Comparison of ENCODE assay signal across 8 cellular contexts in the genomic region with DNA sequence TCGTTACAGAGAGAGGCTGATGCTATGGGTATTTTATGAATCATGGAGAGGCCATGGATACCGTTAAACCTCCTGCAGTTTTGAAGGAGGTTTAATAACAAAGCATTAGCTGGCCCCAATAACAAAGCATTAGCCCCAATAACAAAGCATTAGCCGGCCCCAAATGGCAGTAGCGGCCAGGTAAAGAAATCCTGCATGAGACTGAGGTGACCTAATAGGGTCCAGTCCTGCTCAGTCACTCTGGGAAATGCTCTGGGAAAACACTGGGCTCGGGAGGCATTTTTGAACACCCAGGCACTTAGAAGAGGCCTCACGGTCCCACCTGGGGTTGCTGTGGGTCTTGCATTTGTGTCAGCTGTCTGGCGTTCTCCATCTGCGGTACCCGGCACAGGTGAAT. TPM values are rescaled to one million over a fixed set of nuclear protein-coding genes. Genes with fewer than 3 reads are reported as not detected.
DNase-seq lines count a peak whose midpoint lies in the region; ATAC-seq and TF ChIP-seq lines count a peak whose summit lies in the region.

No MANE protein-coding gene starts in this region.

- H3K36me3 ChIP-seq in GM23338 (ENCODE audit: insufficient read depth) (no peaks in the 10 kb centered on the region), iPS-18a (ENCODE audit: control insufficient read depth, low read depth, low read length) (no peaks in the 10 kb centered on the region), SJCRH30 (no peaks in the 10 kb centered on the region)

- H3K27ac Mint-ChIP-seq in GM23338: no peak overlapping the region
- H3K27ac Mint-ChIP-seq in activated T-helper 1 cell treated with anti-CD3 and anti-CD28 coated beads, Interleukin-12 subunit alpha, Interleukin-12 subunit beta, Interleukin-2, Interleukin-4 antibody, amounts not matched to agents 30 ng/mL and 10 ng/mL and 1 ng/mL, durations not matched to agents 14 hours and 24 hours and 36 hours: no peak overlapping the region

- peaks cover 40% of the 10 kb centered on the region for H3K27me3 ChIP-seq in GM23338 (ENCODE audit: insufficient read depth)
- H3K27me3 ChIP-seq in iPS-18a (ENCODE audit: control insufficient read depth, insufficient read depth, low read length): peaks cover 41% of the 10 kb centered on the region
- H3K27me3 ChIP-seq in SJCRH30: no peaks in the 10 kb centered on the region

- intact Hi-C loops in activated T-helper 1 cell treated with anti-CD3 and anti-CD28 coated beads, Interleukin-12 subunit alpha, Interleukin-12 subunit beta, Interleukin-2, Interleukin-4 antibody, amounts not matched to agents 30 ng/mL and 10 ng/mL and 1 ng/mL, durations not matched to agents 14 hours and 24 hours and 36 hours (cut with micrococcal nuclease): no loop called here

- peak overlapping the region; percentile 85; the same call in 1 of the 2 replicates for H2AFZ ChIP-seq in GM23338

- no peaks in the 10 kb centered on the region for H3K36me3 Mint-ChIP-seq in GM23338 (ENCODE audit: low read depth)
- no peaks in the 10 kb centered on the region for H3K36me3 Mint-ChIP-seq in activated T-helper 1 cell treated with anti-CD3 and anti-CD28 coated beads, Interleukin-12 subunit alpha, Interleukin-12 subunit beta, Interleukin-2, Interleukin-4 antibody, amounts not matched to agents 30 ng/mL and 10 ng/mL and 1 ng/mL, durations not matched to agents 14 hours and 24 hours and 36 hours (ENCODE audit: low read depth)

- peak overlapping the region; percentile 75 for H3K4me3 ChIP-seq in GM23338
- H3K4me3 ChIP-seq in iPS-18a (ENCODE audit: low read length): peak overlapping the region; percentile 59
- peak overlapping the region; percentile 53 to 84 (median 64) for H3K4me3 ChIP-seq in skin epidermis
- no peak overlapping the region for H3K4me3 ChIP-seq in SJCRH30

- peaks cover 21% of the 10 kb centered on the region for H3K27me3 Mint-ChIP-seq in GM23338 (ENCODE audit: insufficient read depth, low read depth, poor library complexity)
- peaks cover 43% of the 10 kb centered on the region for H3K27me3 Mint-ChIP-seq in activated T-helper 1 cell treated with anti-CD3 and anti-CD28 coated beads, Interleukin-12 subunit alpha, Interleukin-12 subunit beta, Interleukin-2, Interleukin-4 antibody, amounts not matched to agents 30 ng/mL and 10 ng/mL and 1 ng/mL, durations not matched to agents 14 hours and 24 hours and 36 hours (ENCODE audit: insufficient read depth)

- DNase-seq in GM23338 (ENCODE audit: low spot score): no peak
- DNase-seq in activated T-helper 1 cell treated with anti-CD3 and anti-CD28 coated beads, Interleukin-12 subunit alpha, Interleukin-12 subunit beta, Interleukin-2, Interleukin-4 antibody, amounts not matched to agents 30 ng/mL and 10 ng/mL and 1 ng/mL, durations not matched to agents 14 hours and 24 hours and 36 hours (ENCODE audit: low spot score): no peak
- DNase-seq in RPMI8226: no peak
- DNase-seq in SJCRH30: no peak
- no peak for DNase-seq in hepatic stellate cell (ENCODE audit: low spot score)

- H3K9me3 Mint-ChIP-seq in GM23338: no peaks in the 10 kb centered on the region
- H3K9me3 Mint-ChIP-seq in activated T-helper 1 cell treated with anti-CD3 and anti-CD28 coated beads, Interleukin-12 subunit alpha, Interleukin-12 subunit beta, Interleukin-2, Interleukin-4 antibody, amounts not matched to agents 30 ng/mL and 10 ng/mL and 1 ng/mL, durations not matched to agents 14 hours and 24 hours and 36 hours: no peaks in the 10 kb centered on the region

- H3F3A ChIP-seq in GM23338 (replicated peaks; ENCODE audit: low read depth): 0 out of 2 replicates have a peak, but pooled peaks cover 3% of the 10 kb centered on the region

- H3K9me2 ChIP-seq in GM23338 (ENCODE audit: insufficient read depth): no peaks in the 10 kb centered on the region

- H3K79me2 ChIP-seq in GM23338 (replicated peaks; ENCODE audit: insufficient read depth): no peaks in the 10 kb centered on the region

- no peaks in the 10 kb centered on the region for H3K9me3 ChIP-seq in iPS-18a (ENCODE audit: control insufficient read depth, low read depth, low read length)
- H3K9me3 ChIP-seq in SJCRH30 (replicated peaks): no peaks in the 10 kb centered on the region

- H3K9ac ChIP-seq in iPS-18a (ENCODE audit: low read length): no peak overlapping the region

- no peak for TF ChIP-seq CTCF in GM23338 (conservative IDR thresholded peaks at IDR 0.05; ENCODE audit: low read depth in 2 of 2)

- no peak for ATAC-seq in GM23338
- no peak for ATAC-seq in HG03457 (IDR thresholded peaks at IDR 0.05; ENCODE audit: unreplicated experiment)

- H4K20me1 ChIP-seq in GM23338 (replicated peaks; ENCODE audit: insufficient read depth): no peaks in the 10 kb centered on the region

- no peak overlapping the region for H3K27ac ChIP-seq in GM23338 (ENCODE audit: low read depth)
- no peak overlapping the region for H3K27ac ChIP-seq in iPS-18a (ENCODE audit: low read length)
- peak overlapping the region in 17 of 21 experiments; percentile 82 to 97 (median 91) for H3K27ac ChIP-seq in skin epidermis
- no peak overlapping the region for H3K27ac ChIP-seq in SJCRH30

- peak overlapping the region; percentile 42 for H3K4me3 Mint-ChIP-seq in GM23338
- H3K4me3 Mint-ChIP-seq in activated T-helper 1 cell treated with anti-CD3 and anti-CD28 coated beads, Interleukin-12 subunit alpha, Interleukin-12 subunit beta, Interleukin-2, Interleukin-4 antibody, amounts not matched to agents 30 ng/mL and 10 ng/mL and 1 ng/mL, durations not matched to agents 14 hours and 24 hours and 36 hours: peak overlapping the region; percentile 48

- H3K4me2 ChIP-seq in GM23338: peak overlapping the region; percentile 74

- peaks cover 6% of the 10 kb centered on the region for H3K4me1 Mint-ChIP-seq in GM23338
- peaks cover 28% of the 10 kb centered on the region for H3K4me1 Mint-ChIP-seq in activated T-helper 1 cell treated with anti-CD3 and anti-CD28 coated beads, Interleukin-12 subunit alpha, Interleukin-12 subunit beta, Interleukin-2, Interleukin-4 antibody, amounts not matched to agents 30 ng/mL and 10 ng/mL and 1 ng/mL, durations not matched to agents 14 hours and 24 hours and 36 hours (ENCODE audit: low read depth)

- H3K4me1 ChIP-seq in GM23338 (ENCODE audit: insufficient read depth): no peaks in the 10 kb centered on the region; the same call in 1 of the 2 replicates
- no peaks in the 10 kb centered on the region for H3K4me1 ChIP-seq in iPS-18a (ENCODE audit: control insufficient read depth, low read depth, low read length)
- H3K4me1 ChIP-seq in SJCRH30: no peaks in the 10 kb centered on the region

TF ChIP-seq in GM23338, 12 proteins besides CTCF, POLR2A, EP300 and RAD21 (continues in another document):
- TF ChIP-seq JUNB (IDR thresholded peaks at IDR 0.05; ENCODE audit: unreplicated experiment) (no peak), POLR2AphosphoS5 (IDR thresholded peaks at IDR 0.05; ENCODE audit: low read depth) (no peak)

RNA-seq across cellular contexts. Expression of a gene that starts 0.8 kb away (rescaled TPM):
- total RNA-seq in GM23338 (2014; rRNA removed; shearing (Covaris generic)): 0.78 and 0.97 TPM in 2 replicates
- 0.63 and 1.5 TPM in 2 replicates for polyA plus RNA-seq in GM23338 (2016; fragmentation: Nextera tagmentation; extraction: Ambion mirVana)
- total RNA-seq in activated T-helper 1 cell treated with anti-CD3 and anti-CD28 coated beads, Interleukin-12 subunit alpha, Interleukin-12 subunit beta, Interleukin-2, Interleukin-4 antibody, amounts not matched to agents 30 ng/mL and 10 ng/mL and 1 ng/mL, durations not matched to agents 14 hours and 24 hours and 36 hours: 34.7 and 35.3 TPM in 2 replicates
- total RNA-seq in SJCRH30 (2014; rRNA removed; shearing (Covaris generic)): not detected in 2 replicates

Comparison
In these comparisons a context has a peak if more than half of its experiments do, and no peak if none do; other contexts are left out.
1. H3K27ac ChIP-seq: peak in skin epidermis (17 of 21); none in GM23338 (single experiment), iPS-18a (single experiment) and SJCRH30 (single experiment).
2. RNA of a gene that starts 0.8 kb away (total RNA-seq): 34.7 to 35.3 TPM in activated T-helper 1 cell treated with anti-CD3 and anti-CD28 coated beads, Interleukin-12 subunit alpha, Interleukin-12 subunit beta, Interleukin-2, Interleukin-4 antibody, amounts not matched to agents 30 ng/mL and 10 ng/mL and 1 ng/mL, durations not matched to agents 14 hours and 24 hours and 36 hours; 0.78 to 0.97 TPM in GM23338 and not detected in SJCRH30; every median in the first group is over 10 times any median in the second.